7 cellular contexts compared by ENCODE assay signal in the genomic region with DNA sequence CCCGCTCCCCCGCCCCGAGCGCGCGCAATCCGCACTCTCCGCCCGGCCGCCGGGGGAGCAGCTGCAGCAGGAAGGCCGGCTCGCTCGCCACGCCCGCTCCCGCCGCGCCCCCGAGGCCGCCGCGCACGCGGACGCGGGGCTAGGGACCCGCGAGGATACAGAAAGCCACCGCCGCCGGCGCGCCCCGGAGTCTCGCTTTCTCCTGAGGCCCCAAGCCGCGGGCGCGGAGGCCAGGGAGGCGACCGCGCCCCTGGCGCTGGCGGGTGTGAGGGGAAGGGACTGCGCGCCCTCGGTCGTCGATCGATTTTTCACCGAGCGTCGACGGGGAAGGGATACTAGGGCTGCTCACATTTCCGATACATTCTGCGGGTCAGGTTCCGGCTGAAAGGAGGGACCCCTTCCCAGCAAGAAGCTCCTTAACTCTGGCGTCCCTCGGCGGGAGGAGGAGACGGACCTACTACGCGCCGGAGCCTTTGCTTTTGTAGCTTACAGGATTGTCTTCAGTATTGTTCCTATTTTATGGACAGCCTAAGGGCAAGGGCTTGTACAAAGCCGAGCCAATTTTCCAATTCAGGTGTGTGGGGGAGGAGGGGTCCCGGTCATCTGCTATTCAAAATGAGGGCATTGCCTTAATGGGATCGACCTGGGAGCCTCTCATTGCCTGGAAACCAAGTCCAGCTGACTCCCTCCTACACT. TPM values are rescaled to one million over a fixed set of nuclear protein-coding genes. Genes with fewer than 3 reads are reported as not detected.
DNase-seq lines count a peak whose midpoint lies in the region; ATAC-seq and TF ChIP-seq lines count a peak whose summit lies in the region.

No MANE protein-coding gene starts in this region.

- H3K9ac ChIP-seq in mammary epithelial cell (ENCODE audit: insufficient read depth, low read length), result no peak overlapping the region

- no TSS peak for BruUV-seq in mammary epithelial cell (replicated peaks; lab: Mats Ljungman, UMichigan)

- 11% methylated on average over 9 of the region's 68 CpGs for WGBS in mammary epithelial cell (ENCODE audit: low coverage, missing lambda C conversion rate)
- WGBS in spleen, 5 donors, result 0 to 1% (median 1%) methylated on average over 41 to 68 of the region's 68 CpGs

- no peaks in the 10 kb centered on the region for H3K79me2 ChIP-seq in mammary epithelial cell (ENCODE audit: insufficient read depth, low read length)

- no peaks in the 10 kb centered on the region for H3K36me3 ChIP-seq in mammary epithelial cell (ENCODE audit: insufficient read depth, low read length)
- no peaks in the 10 kb centered on the region for H3K36me3 ChIP-seq in spleen

- H3K27me3 ChIP-seq in mammary epithelial cell (ENCODE audit: insufficient read depth, low read length), result no peaks in the 10 kb centered on the region
- H3K27me3 ChIP-seq in spleen (replicated peaks in 1 of 7), result no peaks in the 10 kb centered on the region

- H3K4me1 ChIP-seq in mammary epithelial cell (ENCODE audit: insufficient read depth, low read length) (peaks cover 9% of the 10 kb centered on the region), spleen (peaks cover 8 to 74% (median 59%) of the 10 kb centered on the region in 6 donors)

- peak in 2 of 3 donors; percentile 3 to 44 for TF ChIP-seq POLR2A in spleen (IDR thresholded peaks at IDR 0.05)

- no peaks in the 10 kb centered on the region for H3K9me3 ChIP-seq in mammary epithelial cell (replicated peaks; ENCODE audit: insufficient read depth, low read length)
- no peaks in the 10 kb centered on the region for H3K9me3 ChIP-seq in spleen

- DNase-seq in NCI-H2029 treated with DMSO at 0.1 percent for 48 hours (lab: John Stamatoyannopoulos, UW), result peak; percentile 13
- DNase-seq in mammary epithelial cell, result peak; percentile 63
- peak; percentile 75 for DNase-seq in inferior parietal cortex (ENCODE audit: extremely low spot score)
- DNase-seq in spleen, result peak; percentile 96

- TF ChIP-seq CTCF in VCaP (conservative IDR thresholded peaks at IDR 0.05) (peak; percentile 45; the same call in 1 of the 2 replicates), mammary epithelial cell (conservative IDR thresholded peaks at IDR 0.05 in 1 of 2, IDR thresholded peaks at IDR 0.05 in 1 of 2; ENCODE audit: extremely low read depth in 1 of 2, insufficient read depth in 1 of 2, low read depth in 1 of 2, low read length in 2 of 2) (no peak), spleen (IDR thresholded peaks at IDR 0.05 in 8 of 11, conservative IDR thresholded peaks at IDR 0.05 in 3 of 11) (peak in 3 of 11 experiments; percentile 16 to 55 (median 27))

- H3K27ac ChIP-seq in VCaP (peak overlapping the region; percentile 68), mammary epithelial cell (ENCODE audit: insufficient read depth, low read depth, low read length) (no peak overlapping the region), spleen (peak overlapping the region; percentile 30 to 100 (median 98))

- dilution Hi-C loops in mammary epithelial cell (cut with HindIII; ENCODE audit: low sequenced_read_pairs), result no loop called here

- peak overlapping the region; percentile 49 to 61 (median 50) for H3K4me3 ChIP-seq in mammary epithelial cell (replicated peaks in 1 of 3; ENCODE audit: insufficient read depth in 1 of 3, low read depth in 2 of 3, low read length in 3 of 3)
- peak overlapping the region; percentile 45 to 81 (median 66) for H3K4me3 ChIP-seq in spleen

- intact Hi-C loops in mammary epithelial cell (cut with micrococcal nuclease) (loop anchor here (1.0 kb wide), 2 partner anchors 146 to 190 kb away; no protein-coding TSS in a partner anchor), spleen (cut with DNase I; ENCODE audit: low total_unique reads) (loop anchor here (5.0 kb wide), 1 partner anchor 144 kb away; no protein-coding TSS in a partner anchor)

- no peaks in the 10 kb centered on the region for H4K20me1 ChIP-seq in mammary epithelial cell (ENCODE audit: insufficient read depth, low read length)

- H3K4me2 ChIP-seq in mammary epithelial cell (ENCODE audit: insufficient read depth, low read depth, low read length), result peak overlapping the region; percentile 94

- peak; percentile 72 for ATAC-seq in GM18498 (IDR thresholded peaks at IDR 0.05; ENCODE audit: unreplicated experiment)
- ATAC-seq in HG02870 (IDR thresholded peaks at IDR 0.05; ENCODE audit: unreplicated experiment), result peak; percentile 36

- H2AFZ ChIP-seq in mammary epithelial cell (ENCODE audit: low read depth, low read length), result peak overlapping the region; percentile 82

- in situ Hi-C loops in mammary epithelial cell (cut with MboI; ENCODE audit: low sequenced_read_pairs in 2 of 2), result loop anchor here (10.0 kb wide), 1 partner anchor 147 kb away; no protein-coding TSS in a partner anchor

- CTCF ChIA-PET in mammary epithelial cell (lab: Charles Lee; ENCODE audit: low non-redundant PET), result no interaction called here

RNA-seq across cellular contexts. Expression of a gene that starts 0.4 kb away (rescaled TPM):
- 1 to 10 TPM; 1.0 to 4.3 TPM for total RNA-seq in mammary epithelial cell
- polyA plus RNA-seq in mammary epithelial cell, result 0.40 TPM
- 2.0 TPM for polyA minus RNA-seq in mammary epithelial cell
- total RNA-seq in spleen, result 10 to 100 TPM; 43.9 to 57.7 (median 50.0) TPM
- 1 to 10 TPM; 2.3 to 6.8 (median 2.5) TPM for polyA plus RNA-seq in spleen

Comparison
In these comparisons a context has a peak if more than half of its experiments do, and no peak if none do; other contexts are left out.
1. DNase-seq: peak in every context shown above with its lines; median percentile 96 in spleen; 75 in inferior parietal cortex; 63 in mammary epithelial cell; 13 in NCI-H2029 treated with DMSO at 0.1 percent for 48 hours.
2. RNA of a gene that starts 0.4 kb away (total RNA-seq): 43.9 to 57.7 TPM in spleen; 1.0 to 4.3 TPM in mammary epithelial cell; every median in the first group is over 4 times any median in the second.